ENCODE assay signal across 8 cellular contexts in the genomic region with DNA sequence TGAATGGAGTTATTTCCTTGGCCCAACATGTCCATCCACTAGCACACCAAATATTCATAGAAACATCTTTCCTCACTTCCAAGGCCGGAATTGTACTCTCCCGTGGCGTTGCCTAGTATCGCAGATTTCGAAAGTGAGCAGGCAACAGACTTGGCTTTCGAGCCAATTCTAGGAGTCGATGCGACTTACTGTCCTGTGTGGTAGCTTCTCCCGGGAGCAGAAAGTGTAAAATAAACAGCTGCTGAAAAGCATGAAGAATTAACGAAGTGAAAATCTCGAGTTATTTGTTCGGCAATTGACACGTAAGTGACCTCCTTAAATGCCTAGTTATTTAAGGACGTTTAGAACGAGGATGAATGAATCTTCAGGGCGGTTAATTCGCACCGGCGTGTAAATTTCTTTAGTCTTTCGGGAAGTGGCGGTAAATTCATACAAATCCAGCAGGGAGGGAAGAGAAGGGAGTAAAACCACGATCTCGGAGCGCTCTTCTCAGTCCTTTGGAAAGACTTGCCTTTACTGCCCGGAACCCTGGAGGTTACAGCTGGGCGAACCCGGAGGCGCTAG. TPM values are rescaled to one million over a fixed set of nuclear protein-coding genes. Genes with fewer than 3 reads are reported as not detected.
DNase-seq lines count a peak whose midpoint lies in the region; ATAC-seq, FAIRE-seq and TF ChIP-seq lines count a peak whose summit lies in the region.

No MANE protein-coding gene starts in this region.

- no peak overlapping the region for H4K91ac ChIP-seq in mesenchymal stem cell (ENCODE audit: low read length)

- H3K27ac ChIP-seq in mesenchymal stem cell (ENCODE audit: low read length, poor library complexity, severe bottlenecking) (peak overlapping the region; percentile 75), thoracic aorta (peak overlapping the region; percentile 92 to 93)

- H3K4me3 Mint-ChIP-seq in T-cell, result peak overlapping the region; percentile 86 to 91 (median 87)

- H3K4ac ChIP-seq in mesenchymal stem cell (ENCODE audit: low read depth in 1 of 2, low read length in 2 of 2), result no peak overlapping the region

- no peak for TF ChIP-seq CTCF in thoracic aorta (IDR thresholded peaks at IDR 0.05)

- H3K9me3 ChIP-seq in mesenchymal stem cell (ENCODE audit: control insufficient read depth, low read length), result no peaks in the 10 kb centered on the region
- H3K9me3 ChIP-seq in thoracic aorta, result no peaks in the 10 kb centered on the region

- no peak overlapping the region for H2BK5ac ChIP-seq in mesenchymal stem cell (ENCODE audit: low read depth, low read length, poor library complexity, severe bottlenecking)

- peaks cover 40 to 55% (median 53%) of the 10 kb centered on the region in 3 donors for H3K4me1 Mint-ChIP-seq in T-cell

- peak overlapping the region in 1 of 2 experiments; percentile 46 for H2BK12ac ChIP-seq in mesenchymal stem cell (ENCODE audit: low read length in 2 of 2)

- peaks cover 6% of the 10 kb centered on the region for H3K79me1 ChIP-seq in mesenchymal stem cell (replicated peaks; ENCODE audit: low read length, poor library complexity, severe bottlenecking)

- H3K36me3 Mint-ChIP-seq in T-cell, result no peaks in the 10 kb centered on the region

- no peak overlapping the region for H2BK15ac ChIP-seq in mesenchymal stem cell (ENCODE audit: low read depth, poor library complexity, severe bottlenecking)

- H3K4me2 ChIP-seq in mesenchymal stem cell (ENCODE audit: low read length, poor library complexity, severe bottlenecking), result peak overlapping the region; percentile 99

- FAIRE-seq in endometrium (lab: Jason Lieb, UNC), result peak; percentile 15

- H3K27ac Mint-ChIP-seq in T-cell, result peak overlapping the region; percentile 84 to 89

- POLR2A ChIA-PET in T-cell (lab: Charles Lee), result no interaction called here

- peak overlapping the region; percentile 52 for H2AFZ ChIP-seq in mesenchymal stem cell (ENCODE audit: low read depth, low read length)

- H2BK120ac ChIP-seq in mesenchymal stem cell (ENCODE audit: low read depth, low read length), result no peak overlapping the region

- H3K9me3 Mint-ChIP-seq in T-cell, result no peaks in the 10 kb centered on the region

- peak overlapping the region; percentile 91 for H3K9ac ChIP-seq in mesenchymal stem cell (ENCODE audit: low read length)

- H3K27me3 ChIP-seq in mesenchymal stem cell (ENCODE audit: control insufficient read depth in 1 of 2, insufficient read depth in 1 of 2, low read length in 2 of 2) (peaks cover 4 to 21% of the 10 kb centered on the region in 2 experiments), thoracic aorta (replicated peaks; ENCODE audit: insufficient read depth) (no peaks in the 10 kb centered on the region)

- H4K8ac ChIP-seq in mesenchymal stem cell (ENCODE audit: low read length), result no peak overlapping the region

- CTCF ChIA-PET in T-cell (lab: Charles Lee), result no interaction called here

- peak; percentile 11 for ATAC-seq in HG03280 (IDR thresholded peaks at IDR 0.05; ENCODE audit: unreplicated experiment)
- peak; percentile 39 to 51 (median 44) for ATAC-seq in T-cell (replicated peaks in 1 of 4)
- peak; percentile 25 for ATAC-seq in thoracic aorta (ENCODE audit: insufficient number of reproducible peaks, low FRiP score, low read depth)
- no peak for ATAC-seq in HG03196 (IDR thresholded peaks at IDR 0.05; ENCODE audit: unreplicated experiment)
- ATAC-seq in GM21737 (IDR thresholded peaks at IDR 0.05; ENCODE audit: unreplicated experiment), result no peak

- peaks cover 0 to 18% of the 10 kb centered on the region in 2 donors for H3K27me3 Mint-ChIP-seq in T-cell

- H3K18ac ChIP-seq in mesenchymal stem cell (ENCODE audit: low read depth in 1 of 2, low read length in 2 of 2), result peak overlapping the region in 1 of 2 experiments; percentile 80

- under 1% methylated on average over 28 of the region's 28 CpGs for WGBS in mesenchymal stem cell

- H3K23ac ChIP-seq in mesenchymal stem cell (ENCODE audit: low read length in 2 of 2), result no peak overlapping the region

- H3K36me3 ChIP-seq in mesenchymal stem cell (ENCODE audit: control insufficient read depth in 1 of 2, insufficient read depth in 2 of 2, low read depth in 1 of 2, low read length in 2 of 2) (no peaks in the 10 kb centered on the region), thoracic aorta (no peaks in the 10 kb centered on the region)

- DNase-seq in Daoy (ENCODE audit: low read depth), result peak; percentile 64
- DNase-seq in T-cell, result peak in 1 of 34 experiments; percentile 13
- peak; percentile 84 for DNase-seq in mesenchymal stem cell
- DNase-seq in thoracic aorta (ENCODE audit: low spot score), result no peak

- peak overlapping the region; percentile 48 to 91 for H3K4me3 ChIP-seq in mesenchymal stem cell (ENCODE audit: insufficient read depth in 1 of 2, low read depth in 1 of 2, low read length in 2 of 2)
- peak overlapping the region; percentile 92 for H3K4me3 ChIP-seq in thoracic aorta

- H3K14ac ChIP-seq in mesenchymal stem cell (ENCODE audit: low read length in 2 of 2), result no peak overlapping the region

- H3K4me1 ChIP-seq in mesenchymal stem cell (ENCODE audit: control insufficient read depth, insufficient read depth, low read depth, low read length), result peaks cover 16% of the 10 kb centered on the region
- H3K4me1 ChIP-seq in thoracic aorta (ENCODE audit: control insufficient read depth in 1 of 2, low read depth in 2 of 2), result peaks cover 4 to 34% of the 10 kb centered on the region in 2 donors

- no peak overlapping the region for H2AK5ac ChIP-seq in mesenchymal stem cell (ENCODE audit: low read length, severe bottlenecking)

RNA-seq across cellular contexts. Expression of gene PCSK5, which starts 0.4 kb away (rescaled TPM):
- 1.4 TPM in 2 replicates for total RNA-seq in Daoy (2014; rRNA removed; shearing (Covaris generic))
- total RNA-seq in T-cell (10 to 100 TPM in 4 of 5 donors, 1 to 10 TPM in 1; 9.1 to 24.1 (median 12.7) TPM), thoracic aorta (10 to 100 TPM; 41.2 to 63.7 TPM)
- 2.5 TPM for polyA plus RNA-seq in mesenchymal stem cell (2013, experiment 1 of 2)
- 2.6 TPM for polyA plus RNA-seq in mesenchymal stem cell (2013, experiment 2 of 2)

Comparison
In these comparisons a context has a peak if more than half of its experiments do, and no peak if none do; other contexts are left out.
1. ATAC-seq: peak in HG03280 (single experiment), T-cell (4 of 4) and thoracic aorta (single experiment); none in HG03196 (single experiment) and GM21737 (single experiment).